ENCODE assay signal across 8 cellular contexts in genomic region chr9:37144762-37145161, GRCh38. TPM values are rescaled to one million over a fixed set of nuclear protein-coding genes. Genes with fewer than 3 reads are reported as not detected.
DNase-seq lines count a peak whose midpoint lies in the region; ATAC-seq and TF ChIP-seq lines count a peak whose summit lies in the region.
"Had no signal": no experiment of that assay in that cellular context is flagged by ENCODE, and none has a peak within 500 bp of the region (broad histone marks: within the 10 kb centered on the region; RNA-seq: fewer than 3 reads in every experiment).

No MANE protein-coding gene starts in this region.

- intact Hi-C loops in gastrocnemius medialis (cut with DNase I; ENCODE audit: low total_unique reads), result no loop called here
- intact Hi-C loops in mucosa of descending colon (cut with DNase I, micrococcal nuclease), result no loop called here

- no peaks in the 10 kb centered on the region for H3K27me3 Mint-ChIP-seq in HFFc6 (ENCODE audit: insufficient read depth)
- no peaks in the 10 kb centered on the region for H3K27me3 Mint-ChIP-seq in nephron progenitor cell (ENCODE audit: low read depth, poor library complexity)
- H3K27me3 Mint-ChIP-seq in effector memory CD8-positive, alpha-beta T cell, result no peaks in the 10 kb centered on the region

- H3K4me1 Mint-ChIP-seq in HFFc6 (ENCODE audit: low read depth) (peaks cover 19% of the 10 kb centered on the region), nephron progenitor cell (peaks cover 14% of the 10 kb centered on the region)
- H3K4me1 Mint-ChIP-seq in effector memory CD8-positive, alpha-beta T cell (ENCODE audit: low read depth in 2 of 2), result peaks cover 15 to 25% of the 10 kb centered on the region in 2 donors

- TF ChIP-seq CTCF in HFFc6 (IDR thresholded peaks at IDR 0.05) (no peak), nephron progenitor cell (IDR thresholded peaks at IDR 0.05) (no peak), gastrocnemius medialis (IDR thresholded peaks at IDR 0.05 in 4 of 5, conservative IDR thresholded peaks at IDR 0.05 in 1 of 5) (no peak), mucosa of descending colon (IDR thresholded peaks at IDR 0.05) (no peak)

- H3K27ac Mint-ChIP-seq in HFFc6 (peak overlapping the region; percentile 6; the same call in 1 of the 2 replicates), nephron progenitor cell (peak overlapping the region; percentile 13)
- H3K27ac Mint-ChIP-seq in effector memory CD8-positive, alpha-beta T cell, result no peak overlapping the region

- no peak overlapping the region for H3K27ac ChIP-seq in SJCRH30
- no peak overlapping the region for H3K27ac ChIP-seq in gastrocnemius medialis

- H3K4me1 ChIP-seq in SJCRH30 (peaks cover 13% of the 10 kb centered on the region), gastrocnemius medialis (no peaks in the 10 kb centered on the region), mucosa of descending colon (ENCODE audit: low read depth) (peaks cover 4% of the 10 kb centered on the region)

- ATAC-seq in GM18519 (IDR thresholded peaks at IDR 0.05; ENCODE audit: low FRiP score, unreplicated experiment), result peak; percentile 48
- no peak for ATAC-seq in gastrocnemius medialis
- no peak for ATAC-seq in mucosa of descending colon
- ATAC-seq in effector memory CD8-positive, alpha-beta T cell (replicated peaks), result no peak

- no peaks in the 10 kb centered on the region for H3K9me3 Mint-ChIP-seq in HFFc6
- no peaks in the 10 kb centered on the region for H3K9me3 Mint-ChIP-seq in nephron progenitor cell
- H3K9me3 Mint-ChIP-seq in effector memory CD8-positive, alpha-beta T cell, result no peaks in the 10 kb centered on the region

- H3K4me3 ChIP-seq in SJCRH30 (no peak overlapping the region), gastrocnemius medialis (no peak overlapping the region), mucosa of descending colon (no peak overlapping the region)

- peak overlapping the region; percentile 29; the same call in 1 of the 2 replicates for H3K4me3 Mint-ChIP-seq in HFFc6
- H3K4me3 Mint-ChIP-seq in nephron progenitor cell, result no peak overlapping the region
- H3K4me3 Mint-ChIP-seq in effector memory CD8-positive, alpha-beta T cell, result no peak overlapping the region

- H3K36me3 ChIP-seq in SJCRH30, result no peaks in the 10 kb centered on the region; the same call in 1 of the 2 replicates
- peaks cover 0 to 6% of the 10 kb centered on the region in 2 donors for H3K36me3 ChIP-seq in gastrocnemius medialis
- H3K36me3 ChIP-seq in mucosa of descending colon (ENCODE audit: low read depth), result no peaks in the 10 kb centered on the region

- H3K27me3 ChIP-seq in SJCRH30 (no peaks in the 10 kb centered on the region), gastrocnemius medialis (no peaks in the 10 kb centered on the region)

- in situ Hi-C loops in gastrocnemius medialis (cut with MboI; ENCODE audit: low sequenced_read_pairs in 4 of 4), result no loop called here

- no peak for TF ChIP-seq POLR2A in gastrocnemius medialis (IDR thresholded peaks at IDR 0.05)

- DNase-seq in HFFc6 (peak; percentile 22), SJCRH30 (peak; percentile 54 to 76), nephron progenitor cell (peak; percentile 35), gastrocnemius medialis (no peak), mucosa of descending colon (no peak)
- no peak for DNase-seq in effector memory CD8-positive, alpha-beta T cell
- DNase-seq: NCI-H1436 treated with DMSO at 0.1 percent for 48 hours had no signal

- no peaks in the 10 kb centered on the region for H3K9me3 ChIP-seq in SJCRH30 (replicated peaks)
- no peaks in the 10 kb centered on the region for H3K9me3 ChIP-seq in gastrocnemius medialis
- no peaks in the 10 kb centered on the region for H3K9me3 ChIP-seq in mucosa of descending colon

- H3K36me3 Mint-ChIP-seq in HFFc6 (ENCODE audit: low read depth), result peaks cover under 1% of the 10 kb centered on the region
- H3K36me3 Mint-ChIP-seq in nephron progenitor cell (ENCODE audit: low read depth), result peaks cover under 1% of the 10 kb centered on the region
- H3K36me3 Mint-ChIP-seq in effector memory CD8-positive, alpha-beta T cell (ENCODE audit: insufficient read depth), result no peaks in the 10 kb centered on the region

RNA-seq across cellular contexts. Expression of gene ZCCHC7, which starts 24.4 kb away (rescaled TPM):
- 10 to 100 TPM; 18.5 to 22.9 (median 18.8) TPM for total RNA-seq in HFFc6 (2021; fragmentation: NEBNext Ultra II Directional; extraction: Animal tissue kit (Norgen Biotek cat#: 25700))
- total RNA-seq in SJCRH30 (2014; rRNA removed; shearing (Covaris generic)), result 18.3 and 19.5 TPM in 2 replicates
- 10 to 100 TPM in 1 of 4 donors, 1 to 10 TPM in 3; 4.8 to 11.2 (median 6.9) TPM for total RNA-seq in gastrocnemius medialis
- total RNA-seq in mucosa of descending colon, result 10 to 100 TPM; 18.3 to 25.7 (median 19.7) TPM

Comparison
In these comparisons a context has a peak if more than half of its experiments do, and no peak if none do; other contexts are left out.
1. DNase-seq: peak in HFFc6 (single experiment), SJCRH30 (2 of 2) and nephron progenitor cell (single experiment); none in gastrocnemius medialis (0 of 2), mucosa of descending colon (0 of 3) and effector memory CD8-positive, alpha-beta T cell (0 of 3).
2. H3K27ac Mint-ChIP-seq: peak in HFFc6 (single experiment) and nephron progenitor cell (single experiment); none in effector memory CD8-positive, alpha-beta T cell (0 of 2).